Comparison of ENCODE assay signal across 14 cellular contexts in the genomic region with DNA sequence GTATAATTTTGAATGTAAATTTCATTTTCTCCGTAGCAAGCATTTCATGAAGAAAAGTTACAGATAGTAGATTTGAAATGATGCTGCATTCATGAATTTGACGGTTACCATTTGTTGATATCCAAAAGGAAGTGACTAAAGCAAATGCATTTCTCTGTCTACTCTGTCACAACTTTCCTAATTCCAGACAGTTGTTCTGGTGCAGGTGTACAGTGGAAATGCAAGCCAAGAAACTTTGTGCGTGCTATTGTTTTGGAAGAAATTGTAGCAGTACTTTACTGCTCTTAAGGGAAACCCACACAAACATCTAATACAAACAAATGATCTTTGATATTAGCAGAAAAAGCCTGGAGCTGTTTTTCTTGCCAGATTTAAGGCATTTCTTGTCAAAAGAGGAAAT. TPM values are rescaled to one million over a fixed set of nuclear protein-coding genes. Genes with fewer than 3 reads are reported as not detected.
DNase-seq lines count a peak whose midpoint lies in the region; ATAC-seq and TF ChIP-seq lines count a peak whose summit lies in the region.
"Had no signal": no experiment of that assay in that cellular context is flagged by ENCODE, and none has a peak within 500 bp of the region (broad histone marks: within the 10 kb centered on the region; RNA-seq: fewer than 3 reads in every experiment).

No MANE protein-coding gene starts in this region.

- POLR2A ChIA-PET in activated CD4-positive, alpha-beta T cell treated with anti-CD3 and anti-CD28 coated beads for 36 hours (lab: Charles Lee), result no interaction called here

- H3K4me3 Mint-ChIP-seq in osteocyte (ENCODE audit: unreplicated experiment), result peak overlapping the region; percentile 3
- no peak overlapping the region for H3K4me3 Mint-ChIP-seq in activated CD4-positive, alpha-beta T cell treated with anti-CD3 and anti-CD28 coated beads for 36 hours
- H3K4me3 Mint-ChIP-seq: CD8-positive, alpha-beta memory T cell had no signal

- H4K20me1 ChIP-seq in OCI-LY3 (ENCODE audit: insufficient read depth, low read length), result no peaks in the 10 kb centered on the region

- H3K27me3 ChIP-seq in OCI-LY3 (ENCODE audit: low read depth, low read length), result no peaks in the 10 kb centered on the region

- DNase-seq in HT1080 (ENCODE audit: low read depth) (peak; percentile 26), foreskin fibroblast (no peak), osteocyte (ENCODE audit: extremely low spot score, unreplicated experiment) (no peak)
- DNase-seq in activated CD8-positive, alpha-beta memory T cell treated with anti-CD3 and anti-CD28 coated beads, Interleukin-2, amount 50 U/mL, for 4 hours, result no peak
- no peak for DNase-seq in activated CD4-positive, alpha-beta T cell treated with anti-CD3 and anti-CD28 coated beads for 36 hours
- DNase-seq in stimulated activated CD8-positive, alpha-beta memory T cell treated with anti-CD3 and anti-CD28 coated beads, Interleukin-4, amount 100 ng/mL, for 48 hours, result no peak
- DNase-seq: CD8-positive, alpha-beta memory T cell; Kasumi-1; NCI-H226; NCI-H526; SHP77 had no signal

- peak overlapping the region; percentile 100 for H3K4me2 ChIP-seq in OCI-LY3 (ENCODE audit: low read length)

- H3K36me3 Mint-ChIP-seq in osteocyte (ENCODE audit: unreplicated experiment), result no peaks in the 10 kb centered on the region
- H3K36me3 Mint-ChIP-seq in activated CD4-positive, alpha-beta T cell treated with anti-CD3 and anti-CD28 coated beads for 36 hours (ENCODE audit: low read depth), result no peaks in the 10 kb centered on the region
- H3K36me3 Mint-ChIP-seq: CD8-positive, alpha-beta memory T cell had no signal

- peaks cover 36% of the 10 kb centered on the region for H3K27me3 Mint-ChIP-seq in osteocyte (ENCODE audit: unreplicated experiment)
- peaks cover 50% of the 10 kb centered on the region for H3K27me3 Mint-ChIP-seq in activated CD4-positive, alpha-beta T cell treated with anti-CD3 and anti-CD28 coated beads for 36 hours

- no peak overlapping the region for H2AFZ ChIP-seq in OCI-LY3 (ENCODE audit: low read depth, low read length)

- no peak overlapping the region for H3K27ac ChIP-seq in OCI-LY3 (ENCODE audit: low read length)

- H3K4me1 ChIP-seq in OCI-LY3 (ENCODE audit: low read length), result peaks cover 53% of the 10 kb centered on the region

- peaks cover 19% of the 10 kb centered on the region for H3K4me1 Mint-ChIP-seq in osteocyte (ENCODE audit: unreplicated experiment)
- H3K4me1 Mint-ChIP-seq in activated CD4-positive, alpha-beta T cell treated with anti-CD3 and anti-CD28 coated beads for 36 hours, result peaks cover 5% of the 10 kb centered on the region

- H3K27ac Mint-ChIP-seq in osteocyte (ENCODE audit: unreplicated experiment), result no peak overlapping the region
- H3K27ac Mint-ChIP-seq in activated CD4-positive, alpha-beta T cell treated with anti-CD3 and anti-CD28 coated beads for 36 hours, result no peak overlapping the region
- H3K27ac Mint-ChIP-seq: CD8-positive, alpha-beta memory T cell had no signal

- H3K36me3 ChIP-seq in OCI-LY3 (replicated peaks; ENCODE audit: low read depth, low read length), result peaks cover 13% of the 10 kb centered on the region

- intact Hi-C loops in activated CD4-positive, alpha-beta T cell treated with anti-CD3 and anti-CD28 coated beads for 36 hours (cut with DNase I, micrococcal nuclease), result loop anchor here in 1 of 2 experiments (10.0 kb wide), 1 partner anchor 781 kb away; no protein-coding TSS in a partner anchor

- CTCF ChIA-PET in activated CD4-positive, alpha-beta T cell treated with anti-CD3 and anti-CD28 coated beads for 36 hours (lab: Charles Lee), result no interaction called here

- peak overlapping the region; percentile 97 for H3K4me3 ChIP-seq in OCI-LY3 (ENCODE audit: low read length)
- H3K4me3 ChIP-seq in foreskin fibroblast (ENCODE audit: low read depth in 1 of 2, low read length in 2 of 2), result peak overlapping the region; percentile 75 to 82

- H3K79me2 ChIP-seq in OCI-LY3 (ENCODE audit: low read length), result peaks cover 48% of the 10 kb centered on the region

- H3K9ac ChIP-seq in OCI-LY3 (ENCODE audit: low read length), result no peak overlapping the region; the same call in 1 of the 2 replicates

- TF ChIP-seq CTCF in OCI-LY3 (IDR thresholded peaks at IDR 0.05; ENCODE audit: low read depth, low read length), result no peak
- TF ChIP-seq CTCF in foreskin fibroblast (IDR thresholded peaks at IDR 0.05; ENCODE audit: low read depth, low read length), result no peak
- TF ChIP-seq CTCF in osteocyte (IDR thresholded peaks at IDR 0.05), result no peak

- peaks cover 3% of the 10 kb centered on the region; the same call in 1 of the 2 replicates for H3K9me3 ChIP-seq in OCI-LY3 (ENCODE audit: insufficient read depth, low read length)

- H3K9me3 Mint-ChIP-seq in osteocyte (ENCODE audit: unreplicated experiment), result no peaks in the 10 kb centered on the region
- no peaks in the 10 kb centered on the region for H3K9me3 Mint-ChIP-seq in activated CD4-positive, alpha-beta T cell treated with anti-CD3 and anti-CD28 coated beads for 36 hours (ENCODE audit: low read depth)

- no peak for ATAC-seq in activated CD4-positive, alpha-beta T cell treated with anti-CD3 and anti-CD28 coated beads for 36 hours
- ATAC-seq: Panc1, SK-N-SH treated with all-trans-retinoic acid at 6 μM for 48 hours had no signal

RNA-seq across cellular contexts. Expression of a gene that starts 1.9 kb away (rescaled TPM):
- 3.6 and 6.5 TPM in 2 replicates for total RNA-seq in HT1080 (2014; rRNA removed; shearing (Covaris generic))
- polyA plus RNA-seq in HT1080 (2015; cell fraction: cytosol; rRNA removed), result 1.1 and 2.0 TPM in 2 replicates
- 3.5 and 5.2 TPM in 2 replicates for polyA plus RNA-seq in HT1080 (2015; cell fraction: nucleus; rRNA removed)
- total RNA-seq in osteocyte, result 4.2 and 6.0 TPM in 2 replicates
- total RNA-seq in activated CD4-positive, alpha-beta T cell treated with anti-CD3 and anti-CD28 coated beads for 36 hours, result not detected
- total RNA-seq: CD8-positive, alpha-beta memory T cell had no signal
- polyA plus RNA-seq: CD8-positive, alpha-beta memory T cell had no signal
